1 cellular context compared by ENCODE assay signal in the genomic region with DNA sequence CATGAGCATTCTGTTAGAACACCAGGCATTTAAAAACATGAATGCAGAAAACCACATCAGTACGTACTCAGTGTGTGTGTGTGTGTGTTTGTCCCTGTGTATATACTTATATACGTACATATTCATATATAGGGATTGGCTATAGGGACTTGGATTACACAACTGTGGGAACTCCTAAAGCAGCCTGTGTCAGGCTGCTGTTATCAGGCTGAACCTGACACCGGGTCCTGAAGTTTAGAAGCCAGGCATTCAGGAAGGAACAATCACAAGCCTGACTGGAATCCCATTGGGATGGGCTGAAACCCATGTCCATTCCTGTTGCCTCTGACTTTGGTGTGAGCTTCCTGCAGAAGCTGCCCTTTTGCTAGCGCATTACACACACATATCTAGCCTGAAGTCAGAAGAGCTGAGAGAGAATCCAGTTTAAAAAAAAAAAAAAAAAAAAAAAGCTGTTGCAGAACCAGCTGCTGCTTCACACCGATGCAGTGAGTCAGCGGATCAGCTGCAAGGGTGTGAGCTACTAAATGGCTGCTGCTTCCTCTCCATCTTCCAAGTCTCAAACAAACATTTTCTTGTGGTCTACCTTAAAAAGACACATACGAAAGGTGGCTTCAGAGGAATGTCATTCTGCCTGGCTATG.
TF ChIP-seq lines count a peak whose summit lies in the region.

No MANE protein-coding gene starts in this region.

TF ChIP-seq in HEK293, 187 proteins besides CTCF, POLR2A, EP300 and RAD21 (continued from another document):
- TF ChIP-seq, protein P1, sequence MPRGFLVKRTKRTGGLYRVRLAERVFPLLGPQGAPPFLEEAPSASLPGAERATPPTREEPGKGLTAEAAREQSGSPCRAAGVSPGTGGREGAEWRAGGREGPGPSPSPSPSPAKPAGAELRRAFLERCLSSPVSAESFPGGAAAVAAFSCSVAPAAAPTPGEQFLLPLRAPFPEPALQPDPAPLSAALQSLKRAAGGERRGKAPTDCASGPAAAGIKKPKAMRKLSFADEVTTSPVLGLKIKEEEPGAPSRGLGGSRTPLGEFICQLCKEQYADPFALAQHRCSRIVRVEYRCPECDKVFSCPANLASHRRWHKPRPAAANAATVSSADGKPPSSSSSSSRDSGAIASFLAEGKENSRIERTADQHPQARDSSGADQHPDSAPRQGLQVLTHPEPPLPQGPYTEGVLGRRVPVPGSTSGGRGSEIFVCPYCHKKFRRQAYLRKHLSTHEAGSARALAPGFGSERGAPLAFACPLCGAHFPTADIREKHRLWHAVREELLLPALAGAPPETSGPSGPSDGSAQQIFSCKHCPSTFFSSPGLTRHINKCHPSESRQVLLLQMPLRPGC (tag by site-specific recombination; IDR thresholded peaks at IDR 0.05) = no peak
- TF ChIP-seq, protein P2, sequence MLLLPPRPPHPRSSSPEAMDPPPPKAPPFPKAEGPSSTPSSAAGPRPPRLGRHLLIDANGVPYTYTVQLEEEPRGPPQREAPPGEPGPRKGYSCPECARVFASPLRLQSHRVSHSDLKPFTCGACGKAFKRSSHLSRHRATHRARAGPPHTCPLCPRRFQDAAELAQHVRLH (tag by site-specific recombination; IDR thresholded peaks at IDR 0.05) = no peak
- TF ChIP-seq ZBTB21 (tag by site-specific recombination; IDR thresholded peaks at IDR 0.05) = no peak
- peak; percentile 58 for TF ChIP-seq SETDB1 (IDR thresholded peaks at IDR 0.05; ENCODE audit: insufficient read length, low read length)
- TF ChIP-seq ZNF48 (tag by site-specific recombination; IDR thresholded peaks at IDR 0.05) = no peak
